ENCODE assay signal across 17 cellular contexts in genomic region chr9:74133921-74134320, GRCh38.
"Had no signal": no experiment of that assay in that cellular context is flagged by ENCODE, and none has a peak within 500 bp of the region (broad histone marks: within the 10 kb centered on the region; RNA-seq: fewer than 3 reads in every experiment).

No MANE protein-coding gene starts in this region.

- H3K36me3 ChIP-seq: esophagus muscularis mucosa, gastroesophageal sphincter, heart right ventricle, left lung, lower lobe of right lung had no signal

- DNase-seq: dermis blood vessel endothelial cell; dorsolateral prefrontal cortex; effector CD4-positive, alpha-beta T cell; effector memory CD4-positive, alpha-beta T cell; foreskin keratinocyte; heart right ventricle; hippocampal formation; left cardiac atrium; left ventricle myocardium superior; lower lobe of right lung; mesenchymal stem cell; mucosa of descending colon; naive B cell had no signal

- H3K4me1 ChIP-seq: esophagus muscularis mucosa, foreskin keratinocyte, gastroesophageal sphincter, heart right ventricle, left lung, lower lobe of right lung had no signal

- H3K27ac ChIP-seq: coronary artery, dorsolateral prefrontal cortex, esophagus muscularis mucosa, foreskin keratinocyte, gastroesophageal sphincter, heart right ventricle, left lung, lower lobe of right lung had no signal

- H3K4me3 ChIP-seq: coronary artery, dorsolateral prefrontal cortex, esophagus muscularis mucosa, gastroesophageal sphincter, heart right ventricle, left lung, lower lobe of right lung, mucosa of descending colon had no signal

- H3K9me3 ChIP-seq: esophagus muscularis mucosa, gastroesophageal sphincter, heart right ventricle, left lung, lower lobe of right lung, mucosa of descending colon had no signal

- H3K27me3 ChIP-seq: dorsolateral prefrontal cortex, esophagus muscularis mucosa, foreskin keratinocyte, gastroesophageal sphincter, heart right ventricle, left lung had no signal

- ATAC-seq: foreskin keratinocyte, gastroesophageal sphincter, heart right ventricle, left cardiac atrium, left lung, left ventricle myocardium superior, lower lobe of right lung, mucosa of descending colon had no signal
